8 cellular contexts compared by ENCODE assay signal in the genomic region with DNA sequence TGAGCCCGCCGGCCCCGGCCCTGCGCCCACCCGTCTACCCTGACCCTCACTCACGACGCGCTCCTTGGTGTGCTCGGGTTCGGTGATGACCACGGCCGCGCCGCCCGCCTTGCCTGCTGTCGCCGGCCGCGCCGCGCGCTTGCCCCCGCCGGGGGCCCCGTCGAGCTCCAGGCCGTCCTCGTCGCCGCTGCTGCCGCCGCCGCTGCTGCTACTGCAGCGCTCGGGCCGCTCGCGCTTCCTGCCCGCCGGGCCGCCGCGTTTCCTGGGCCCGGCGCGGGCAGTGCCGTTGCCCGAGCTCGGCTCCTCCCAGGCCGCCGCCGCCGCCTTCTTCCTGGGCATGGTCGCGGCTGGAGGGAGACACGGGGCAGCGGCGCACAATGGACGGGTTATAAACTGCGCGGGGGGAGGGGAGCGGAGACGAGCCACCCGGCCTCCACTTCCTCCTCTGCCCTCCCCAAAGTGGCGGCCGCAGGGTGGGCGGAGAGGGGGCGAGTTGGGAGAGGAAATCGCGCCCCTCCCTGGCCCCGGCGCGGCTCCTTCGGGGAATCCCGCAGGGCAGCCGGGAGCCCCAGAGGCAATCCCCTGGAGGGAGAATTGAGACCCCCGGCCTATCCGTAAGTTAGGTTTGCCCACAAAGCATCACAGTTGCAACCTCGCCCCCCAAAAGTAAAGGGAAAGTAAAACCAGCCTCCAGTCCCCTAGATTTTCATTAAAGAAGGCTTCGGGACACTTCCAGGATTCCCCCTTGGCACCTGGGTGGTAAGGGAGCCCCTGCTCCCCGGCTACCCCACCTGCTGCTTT. TPM values are rescaled to one million over a fixed set of nuclear protein-coding genes. Genes with fewer than 3 reads are reported as not detected.
DNase-seq lines count a peak whose midpoint lies in the region; ATAC-seq and TF ChIP-seq lines count a peak whose summit lies in the region.

No MANE protein-coding gene starts in this region.

- BruUV-seq in PC-9 (replicated peaks; lab: Mats Ljungman, UMichigan) = no TSS peak

- peak overlapping the region; percentile 90 to 98 (median 97) for H3K27ac Mint-ChIP-seq in naive thymus-derived CD8-positive, alpha-beta T cell

- peaks cover 30% of the 10 kb centered on the region for H3F3A ChIP-seq in PC-9 (ENCODE audit: insufficient read depth, low read depth)

- TF ChIP-seq CTCF in PC-9 (conservative IDR thresholded peaks at IDR 0.05) (no peak), fibroblast of lung (conservative IDR thresholded peaks at IDR 0.05 in 1 of 2, IDR thresholded peaks at IDR 0.05 in 1 of 2; ENCODE audit: low read depth in 1 of 2, low read length in 2 of 2) (no peak)

- H4K20me1 ChIP-seq in PC-9 (ENCODE audit: insufficient read depth) (peaks cover 38% of the 10 kb centered on the region), fibroblast of lung (ENCODE audit: control insufficient read depth, extremely low read depth, insufficient read depth, low read length) (no peaks in the 10 kb centered on the region)

- H3K9me3 Mint-ChIP-seq in naive thymus-derived CD8-positive, alpha-beta T cell = no peaks in the 10 kb centered on the region

- H3K27me3 Mint-ChIP-seq in naive thymus-derived CD8-positive, alpha-beta T cell = peaks cover 0 to 2% (median 0%) of the 10 kb centered on the region in 5 donors

- CTCF ChIA-PET in PC-9 (lab: Charles Lee) = interaction anchor here (0.6 to 0.7 kb wide), 2 partner anchors 39 to 170 kb away, joined by 5 to 10 read pairs; no protein-coding TSS in a partner anchor

- H3K4me2 ChIP-seq in PC-9 (peak overlapping the region; percentile 76), fibroblast of lung (ENCODE audit: extremely low read depth, insufficient read depth, low read length) (peak overlapping the region; percentile 85)

- H3K27me3 ChIP-seq in PC-9 (ENCODE audit: insufficient read depth, low read depth) = no peaks in the 10 kb centered on the region
- no peaks in the 10 kb centered on the region for H3K27me3 ChIP-seq in fibroblast of lung (ENCODE audit: control insufficient read depth, insufficient read depth, low read length)

- peak; percentile 70 for DNase-seq in SIG-M5 treated with dmso at 0.1 percent for 504 hours (lab: John Stamatoyannopoulos, UW; ENCODE audit: unreplicated experiment)
- DNase-seq in SIG-M5 (lab: John Stamatoyannopoulos, UW) = no peak
- peak in 1 of 2 experiments; percentile 52 for DNase-seq in PC-9
- DNase-seq in activated T-helper 1 cell treated with Interleukin-2 at 50 U/mL for 16 hours (ENCODE audit: low read depth) = peak; percentile 40
- DNase-seq in fibroblast of lung (ENCODE audit: low read depth in 2 of 2) = peak; percentile 40 to 59
- peak; percentile 52 to 81 (median 65) for DNase-seq in naive thymus-derived CD8-positive, alpha-beta T cell
- peak; percentile 74 for DNase-seq in stimulated activated naive CD4-positive, alpha-beta T cell treated with Interleukin-2 at 50 U/mL for 16 hours (lab: John Stamatoyannopoulos, UW)

- peak overlapping the region; percentile 92 to 99 (median 96) for H3K4me3 Mint-ChIP-seq in naive thymus-derived CD8-positive, alpha-beta T cell

- H3K27ac ChIP-seq in PC-9 (peak overlapping the region; percentile 100), fibroblast of lung (ENCODE audit: insufficient read depth, low read length) (peak overlapping the region; percentile 75)

- H3K36me3 ChIP-seq in PC-9 (ENCODE audit: low read depth) (peaks cover 14% of the 10 kb centered on the region; the same call in 1 of the 2 replicates), fibroblast of lung (ENCODE audit: control insufficient read depth, insufficient read depth, low read length) (no peaks in the 10 kb centered on the region)

- H3K79me2 ChIP-seq in PC-9 (ENCODE audit: low read depth) (peaks cover 64% of the 10 kb centered on the region), fibroblast of lung (ENCODE audit: control insufficient read depth, insufficient read depth, low read length) (peaks cover 48% of the 10 kb centered on the region)

- H2AFZ ChIP-seq in PC-9 = no peak overlapping the region
- H2AFZ ChIP-seq in fibroblast of lung (ENCODE audit: low read length) = peak overlapping the region; percentile 14

- H3K4me1 Mint-ChIP-seq in naive thymus-derived CD8-positive, alpha-beta T cell = peaks cover 16 to 58% (median 53%) of the 10 kb centered on the region in 4 donors

- no peaks in the 10 kb centered on the region for H3K9me2 ChIP-seq in PC-9 (ENCODE audit: insufficient read depth)

- H3K4me1 ChIP-seq in PC-9 (replicated peaks; ENCODE audit: insufficient read depth) (peaks cover 25% of the 10 kb centered on the region), fibroblast of lung (ENCODE audit: control insufficient read depth, extremely low read depth, insufficient read depth, low read length) (peaks cover 4% of the 10 kb centered on the region)

- peak overlapping the region; percentile 65 for H3K9ac ChIP-seq in fibroblast of lung (ENCODE audit: insufficient read depth, low read length)

- H3K4me3 ChIP-seq in PC-9 (peak overlapping the region; percentile 96), fibroblast of lung (replicated peaks in 1 of 4; ENCODE audit: control extremely low read depth in 1 of 4, insufficient read depth in 1 of 4, low read depth in 3 of 4, low read length in 4 of 4) (peak overlapping the region; percentile 77 to 90 (median 86))

- no peaks in the 10 kb centered on the region for H3K9me3 ChIP-seq in PC-9 (ENCODE audit: insufficient read depth, low read depth)
- H3K9me3 ChIP-seq in fibroblast of lung (ENCODE audit: control insufficient read depth, insufficient read depth, low read depth, low read length) = no peaks in the 10 kb centered on the region

- peaks cover 0 to 22% (median 0%) of the 10 kb centered on the region in 3 donors for H3K36me3 Mint-ChIP-seq in naive thymus-derived CD8-positive, alpha-beta T cell

- intact Hi-C loops in PC-9 (cut with micrococcal nuclease; ENCODE audit: unreplicated experiment) = no loop called here

- POLR2A ChIA-PET in PC-9 (lab: Charles Lee; ENCODE audit: unreplicated experiment) = no interaction called here
- POLR2A ChIA-PET in naive thymus-derived CD8-positive, alpha-beta T cell (lab: Charles Lee) = interaction anchor here (0.8 to 1.1 kb wide), 2 partner anchors 8 to 26 kb away, joined by 3 to 7 read pairs; no protein-coding TSS in a partner anchor

- peak; percentile 42 for ATAC-seq in HG03432 (IDR thresholded peaks at IDR 0.05; ENCODE audit: unreplicated experiment)
- peak; percentile 34 to 45 for ATAC-seq in naive thymus-derived CD8-positive, alpha-beta T cell

RNA-seq across cellular contexts. Expression of a gene that starts 1.1 kb away (rescaled TPM):
- total RNA-seq in PC-9 (2021) (158 and 170 TPM in 2 replicates), fibroblast of lung (21.5 and 22.9 TPM in 2 replicates)
- 23.6 and 35.6 TPM in 2 replicates for polyA plus RNA-seq in fibroblast of lung
- 21.3 and 31.8 TPM in 2 replicates for polyA plus RNA-seq in fibroblast of lung (2012)
- 38.8 and 50.6 TPM in 2 replicates for polyA minus RNA-seq in fibroblast of lung (ENCODE audit: low replicate concordance)
- total RNA-seq in naive thymus-derived CD8-positive, alpha-beta T cell = 10 to 100 TPM; 60.9 to 61.9 TPM
- polyA plus RNA-seq in naive thymus-derived CD8-positive, alpha-beta T cell = 10 to 100 TPM; 20.8 to 37.5 (median 26.0) TPM
